Comparison of ENCODE assay signal across 22 cellular contexts in the genomic region with DNA sequence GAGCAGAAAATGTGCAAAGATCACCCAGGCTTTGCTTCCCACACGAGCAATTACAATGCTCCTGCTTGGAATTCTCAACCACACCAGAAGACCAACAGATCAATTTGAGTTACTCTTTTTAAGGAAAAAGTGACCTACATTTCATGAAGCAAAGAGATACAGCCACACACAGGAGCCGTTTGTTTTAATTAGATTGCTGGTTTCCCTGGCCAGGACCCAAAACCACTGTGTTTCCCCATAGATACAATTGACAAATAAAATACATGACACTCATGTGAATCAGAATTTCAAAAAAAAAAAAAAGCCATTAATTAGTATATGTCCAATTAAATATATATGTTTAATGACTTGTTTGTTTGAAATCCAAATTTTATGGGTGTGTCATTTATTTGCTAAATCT.
"Had no signal": no experiment of that assay in that cellular context is flagged by ENCODE, and none has a peak within 500 bp of the region (broad histone marks: within the 10 kb centered on the region; RNA-seq: fewer than 3 reads in every experiment).

No MANE protein-coding gene starts in this region.

- DNase-seq: activated CD4-positive, alpha-beta T cell treated with anti-CD3 and anti-CD28 coated beads for 1 hour; activated CD4-positive, alpha-beta T cell treated with anti-CD3 and anti-CD28 coated beads, Interleukin-2, amount 50 U/mL, for 1 hour; activated CD8-positive, alpha-beta T cell treated with anti-CD3 and anti-CD28 coated beads, Interleukin-2, amount 10 ng/mL, durations not matched to agents 7 days and 5 days; activated T-cell treated with anti-CD3 and anti-CD28 coated beads, Interleukin-2, amount 50 U/mL, for 1 hour; cerebellar nuclear complex; cortex of kidney; erythroblast; hippocampal formation; kidney glomerular epithelial cell; left lung; naive thymus-derived CD8-positive, alpha-beta T cell; retina; sigmoid colon; stimulated activated CD4-positive, alpha-beta T cell treated with anti-CD3 and anti-CD28 coated beads, Interleukin-4, amount 100 ng/mL, for 24 hours; stimulated activated naive CD4-positive, alpha-beta T cell treated with Interleukin-2 at 50 U/mL for 16 hours; upper lobe of right lung had no signal

- H3K27me3 Mint-ChIP-seq: naive thymus-derived CD8-positive, alpha-beta T cell had no signal

- H3K36me3 Mint-ChIP-seq: activated naive CD4-positive, alpha-beta T cell treated with anti-CD3 and anti-CD28 coated beads, Interleukin-2, amount 50 U/mL, for 72 hours; naive thymus-derived CD8-positive, alpha-beta T cell had no signal

- H3K27ac ChIP-seq: ascending aorta, left lung, sigmoid colon, upper lobe of right lung, VCaP had no signal

- H3K9me3 ChIP-seq: ascending aorta, left lung, sigmoid colon, upper lobe of right lung had no signal

- H3K4me1 Mint-ChIP-seq: naive thymus-derived CD8-positive, alpha-beta T cell had no signal

- H3K4me3 ChIP-seq: ascending aorta, left lung, lung, sigmoid colon, upper lobe of right lung had no signal

- H3K9me3 Mint-ChIP-seq: mesothelial cell of epicardium had no signal

- H3K27ac Mint-ChIP-seq: activated CD8-positive, alpha-beta T cell treated with anti-CD3 and anti-CD28 coated beads, Interleukin-2, amount 10 ng/mL, durations not matched to agents 7 days and 5 days; activated naive CD4-positive, alpha-beta T cell treated with anti-CD3 and anti-CD28 coated beads, Interleukin-2, amount 50 U/mL, for 72 hours; naive thymus-derived CD8-positive, alpha-beta T cell; T-helper 1 cell treated with Interleukin-12 subunit alpha and Interleukin-12 subunit beta and Interleukin-4 antibody, amounts not matched to agents 30 μg/mL and 1 μg/mL, for 36 hours had no signal

- ATAC-seq: activated CD8-positive, alpha-beta T cell treated with anti-CD3 and anti-CD28 coated beads, Interleukin-2, amount 10 ng/mL, durations not matched to agents 7 days and 5 days; activated naive CD4-positive, alpha-beta T cell treated with anti-CD3 and anti-CD28 coated beads, Interleukin-2, amount 50 U/mL, for 72 hours; left lung; naive thymus-derived CD8-positive, alpha-beta T cell; upper lobe of right lung had no signal

- H3K4me1 ChIP-seq: ascending aorta, left lung, sigmoid colon, upper lobe of right lung had no signal

- H3K4me3 Mint-ChIP-seq: activated CD8-positive, alpha-beta T cell treated with anti-CD3 and anti-CD28 coated beads, Interleukin-2, amount 10 ng/mL, durations not matched to agents 7 days and 5 days; mesothelial cell of epicardium; naive thymus-derived CD8-positive, alpha-beta T cell; T-helper 1 cell treated with Interleukin-12 subunit alpha and Interleukin-12 subunit beta and Interleukin-4 antibody, amounts not matched to agents 30 μg/mL and 1 μg/mL, for 36 hours had no signal

- H3K27me3 ChIP-seq: ascending aorta, left lung, sigmoid colon, upper lobe of right lung had no signal
